Comparison of ENCODE assay signal across 18 cellular contexts in genomic region chr11:131428853-131429252, GRCh38. TPM values are rescaled to one million over a fixed set of nuclear protein-coding genes. Genes with fewer than 3 reads are reported as not detected.
A peak's percentile ranks its signal among the peaks of the same experiment; 100 is the strongest.
DNase-seq lines count a peak whose midpoint lies in the region; ATAC-seq, FAIRE-seq and TF ChIP-seq lines count a peak whose summit lies in the region.
"Had no signal": no experiment of that assay in that cellular context is flagged by ENCODE, and none has a peak within 500 bp of the region (broad histone marks: within the 10 kb centered on the region; RNA-seq: fewer than 3 reads in every experiment).

No MANE protein-coding gene starts in this region.

- H3K18ac ChIP-seq in mesendoderm (ENCODE audit: low read length), result no peak overlapping the region

- peak; percentile 6 for DNase-seq in SIG-M5 treated with dmso at 0.1 percent for 504 hours (lab: John Stamatoyannopoulos, UW; ENCODE audit: unreplicated experiment)
- no peak for DNase-seq in SIG-M5 (lab: John Stamatoyannopoulos, UW)
- peak; percentile 84 for DNase-seq in bronchial epithelial cell (ENCODE audit: low read depth)
- peak; percentile 54 for DNase-seq in kidney tubule cell (ENCODE audit: low spot score)
- no peak for DNase-seq in smooth muscle cell (lab: John Stamatoyannopoulos, UW; ENCODE audit: unreplicated experiment)
- no peak for DNase-seq in mesendoderm
- DNase-seq: 8988T; CD4-positive, alpha-beta memory T cell; GOT3; IMR-90 had no signal

- no peak overlapping the region for H2AFZ ChIP-seq in smooth muscle cell (ENCODE audit: low read depth)

- H4K5ac ChIP-seq in mesendoderm (ENCODE audit: low read length), result no peak overlapping the region

- no peaks in the 10 kb centered on the region for H3K79me1 ChIP-seq in mesendoderm (ENCODE audit: low read length)

- no peak for ATAC-seq in GM18867 (IDR thresholded peaks at IDR 0.05; ENCODE audit: unreplicated experiment)
- ATAC-seq: K562 had no signal

- H3K79me2 ChIP-seq in smooth muscle cell (ENCODE audit: low read depth) (no peaks in the 10 kb centered on the region), mesendoderm (ENCODE audit: control insufficient read depth, insufficient read depth, low read length) (no peaks in the 10 kb centered on the region)

- H3K56ac ChIP-seq in mesendoderm (ENCODE audit: low read length), result no peak overlapping the region

- no peak overlapping the region for H3K23ac ChIP-seq in mesendoderm (ENCODE audit: low read length)

- H3K4me2 ChIP-seq in smooth muscle cell (no peak overlapping the region), mesendoderm (ENCODE audit: low read length) (no peak overlapping the region)
- H3K4me2 ChIP-seq: BLaER1 had no signal

- no peaks in the 10 kb centered on the region for H3K9me3 ChIP-seq in smooth muscle cell (replicated peaks; ENCODE audit: low read depth)
- H3K9me3 ChIP-seq: BLaER1, HAP-1 had no signal

- H3F3A ChIP-seq in smooth muscle cell (ENCODE audit: low read depth), result no peaks in the 10 kb centered on the region

- no peaks in the 10 kb centered on the region for H3K36me3 ChIP-seq in bronchial epithelial cell (ENCODE audit: control insufficient read depth, insufficient read depth, low read length)
- no peaks in the 10 kb centered on the region for H3K36me3 ChIP-seq in smooth muscle cell (ENCODE audit: low read depth)
- no peaks in the 10 kb centered on the region for H3K36me3 ChIP-seq in mesendoderm (ENCODE audit: control insufficient read depth, insufficient read depth, low read length)
- H3K36me3 ChIP-seq: BLaER1, HAP-1 had no signal

- no peaks in the 10 kb centered on the region for H3K27me3 ChIP-seq in bronchial epithelial cell (ENCODE audit: control insufficient read depth, insufficient read depth, low read length)
- H3K27me3 ChIP-seq in smooth muscle cell (ENCODE audit: low read depth), result no peaks in the 10 kb centered on the region
- no peaks in the 10 kb centered on the region for H3K27me3 ChIP-seq in mesendoderm (ENCODE audit: insufficient read depth, low read length, poor library complexity)
- H3K27me3 ChIP-seq: BLaER1 had no signal

- H3K4me3 ChIP-seq in bronchial epithelial cell (ENCODE audit: low read depth, low read length) (no peak overlapping the region), smooth muscle cell (no peak overlapping the region), mesendoderm (ENCODE audit: low read length) (no peak overlapping the region)
- H3K4me3 ChIP-seq: BLaER1, HAP-1, K562 had no signal

- no peak overlapping the region for H2BK15ac ChIP-seq in mesendoderm (replicated peaks; ENCODE audit: low read depth)

- no peak overlapping the region for H4K8ac ChIP-seq in mesendoderm (ENCODE audit: low read depth, low read length)

- H3K4ac ChIP-seq in mesendoderm (ENCODE audit: low read depth, low read length), result no peak overlapping the region

- WGBS in smooth muscle cell (ENCODE audit: low lambda C conversion rate), result 85% methylated on average over 5 of the region's 5 CpGs
- no CpG with 5 or more reads among the region's 5 CpGs for WGBS in mesendoderm (ENCODE audit: extremely low coverage, insufficient coverage, low lambda C conversion rate)

- H3K27ac ChIP-seq in smooth muscle cell (ENCODE audit: low read depth) (no peak overlapping the region), mesendoderm (ENCODE audit: low read depth, low read length) (no peak overlapping the region)
- H3K27ac ChIP-seq: BLaER1 had no signal

- no peak overlapping the region for H2AK5ac ChIP-seq in mesendoderm (ENCODE audit: low read length)

- H2BK120ac ChIP-seq in mesendoderm (ENCODE audit: low read depth, low read length), result no peak overlapping the region

- H3K9ac ChIP-seq in smooth muscle cell (ENCODE audit: low read depth), result no peak overlapping the region
- no peak overlapping the region for H3K9ac ChIP-seq in mesendoderm (ENCODE audit: low read length)
- H3K9ac ChIP-seq: BLaER1 had no signal

- H2BK5ac ChIP-seq in mesendoderm (ENCODE audit: low read length), result no peak overlapping the region

- no peak for TF ChIP-seq CTCF in bronchial epithelial cell (IDR thresholded peaks at IDR 0.05; ENCODE audit: insufficient read depth, low read length, severe bottlenecking)
- no peak for TF ChIP-seq CTCF in smooth muscle cell (IDR thresholded peaks at IDR 0.05; ENCODE audit: borderline replicate concordance, insufficient read depth, poor library complexity, severe bottlenecking)

- H3K4me1 ChIP-seq in smooth muscle cell (ENCODE audit: low read depth), result no peaks in the 10 kb centered on the region
- H3K4me1 ChIP-seq in mesendoderm (ENCODE audit: control insufficient read depth, low read depth, low read length), result no peaks in the 10 kb centered on the region
- H3K4me1 ChIP-seq: HAP-1 had no signal

- FAIRE-seq in bronchial epithelial cell (lab: Jason Lieb, UNC), result no peak
- FAIRE-seq: G401.6, GM12891, HTR-8/SVneo, K562 had no signal

- H4K20me1 ChIP-seq in smooth muscle cell (ENCODE audit: low read depth), result no peaks in the 10 kb centered on the region
- H4K20me1 ChIP-seq: BLaER1 had no signal

RNA-seq across cellular contexts. Expression of gene NTM, which starts 58.4 kb away (rescaled TPM):
- total RNA-seq in bronchial epithelial cell, result 0.64 and 4.2 TPM in 2 replicates
- total RNA-seq in smooth muscle cell, result 68.9 and 80.3 TPM in 2 replicates
- 103 and 123 TPM in 2 replicates for polyA plus RNA-seq in smooth muscle cell
- 5.8 TPM for polyA plus RNA-seq in mesendoderm (2013, experiment 1 of 2)
- 6.6 TPM for polyA plus RNA-seq in mesendoderm (2013, experiment 2 of 2)
- total RNA-seq: CD4-positive, alpha-beta memory T cell; K562 had no signal
- polyA plus RNA-seq: CD14-positive monocyte; CD4-positive, alpha-beta memory T cell; K562 had no signal

Comparison
In these comparisons a context has a peak if more than half of its experiments do, and no peak if none do; other contexts are left out.
1. DNase-seq: peak in SIG-M5 treated with dmso at 0.1 percent for 504 hours (single experiment), bronchial epithelial cell (single experiment) and kidney tubule cell (single experiment); none in SIG-M5 (single experiment), smooth muscle cell (single experiment) and mesendoderm (single experiment).
2. RNA of gene NTM, which starts 58.4 kb away (total RNA-seq): 68.9 to 80.3 TPM in smooth muscle cell; 0.64 to 4.2 TPM in bronchial epithelial cell; every median in the first group is over 10 times any median in the second.